8 cellular contexts compared by ENCODE assay signal in the genomic region with DNA sequence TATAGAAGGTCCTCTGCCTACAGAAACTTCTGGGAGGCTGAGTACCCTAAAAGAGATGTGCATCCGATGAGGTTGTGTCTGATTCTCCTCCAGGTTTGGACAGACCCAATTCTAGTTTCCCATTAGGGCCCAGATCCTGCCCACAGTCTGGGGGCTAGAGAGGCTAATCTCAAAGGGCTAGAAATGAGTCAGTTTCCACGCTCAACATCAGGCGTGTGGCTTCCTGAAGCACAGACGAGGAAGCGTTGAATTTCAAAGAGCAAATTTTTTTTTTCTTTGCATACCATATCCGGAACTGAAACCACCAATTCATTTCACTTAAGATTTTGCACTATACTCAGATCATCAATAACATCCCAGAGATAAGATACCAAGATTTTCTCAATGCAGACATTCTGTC.
DNase-seq lines count a peak whose midpoint lies in the region; ATAC-seq and TF ChIP-seq lines count a peak whose summit lies in the region.

No MANE protein-coding gene starts in this region.

- H3K4me1 ChIP-seq in left lung (peaks cover 0 to 47% of the 10 kb centered on the region in 2 donors), left ventricle myocardium inferior (peaks cover 22% of the 10 kb centered on the region), vagina (peaks cover 50% of the 10 kb centered on the region)

- intact Hi-C loops in left lung (cut with DNase I) (no loop called here), left ventricle myocardium inferior (cut with micrococcal nuclease) (no loop called here), vagina (cut with DNase I) (no loop called here)

- H3K36me3 ChIP-seq in left lung (no peaks in the 10 kb centered on the region), left ventricle myocardium inferior (no peaks in the 10 kb centered on the region), vagina (no peaks in the 10 kb centered on the region)

- H3K27me3 ChIP-seq in left lung (no peaks in the 10 kb centered on the region), left ventricle myocardium inferior (ENCODE audit: low read depth) (no peaks in the 10 kb centered on the region), vagina (no peaks in the 10 kb centered on the region)

- no peak for TF ChIP-seq CTCF in left lung (IDR thresholded peaks at IDR 0.05)
- no peak for TF ChIP-seq CTCF in left ventricle myocardium inferior (IDR thresholded peaks at IDR 0.05; ENCODE audit: borderline replicate concordance)
- TF ChIP-seq CTCF in vagina (IDR thresholded peaks at IDR 0.05): no peak

- DNase-seq in activated CD4-positive, alpha-beta T cell treated with anti-CD3 and anti-CD28 coated beads for 48 hours: peak; percentile 71
- DNase-seq in left lung (no peak), NCI-H1048 (lab: John Stamatoyannopoulos, UW) (no peak), left ventricle myocardium inferior (no peak), vagina (ENCODE audit: extremely low spot score in 2 of 2) (no peak), SK-N-DZ (ENCODE audit: low spot score) (no peak)

- H3K4me3 ChIP-seq in left lung: no peak overlapping the region
- no peak overlapping the region for H3K4me3 ChIP-seq in left ventricle myocardium inferior
- no peak overlapping the region for H3K4me3 ChIP-seq in vagina

- peak overlapping the region in 1 of 2 donors; percentile 74 for H3K27ac ChIP-seq in left lung
- H3K27ac ChIP-seq in left ventricle myocardium inferior (replicated peaks): no peak overlapping the region
- no peak overlapping the region for H3K27ac ChIP-seq in vagina

- H3K9me3 ChIP-seq in left lung (no peaks in the 10 kb centered on the region), left ventricle myocardium inferior (replicated peaks) (no peaks in the 10 kb centered on the region), vagina (no peaks in the 10 kb centered on the region)

- TF ChIP-seq POLR2A in vagina (IDR thresholded peaks at IDR 0.05): no peak

- ATAC-seq in GM19372 (IDR thresholded peaks at IDR 0.05; ENCODE audit: low read depth, unreplicated experiment) (peak; percentile 90), HG03175 (IDR thresholded peaks at IDR 0.05; ENCODE audit: unreplicated experiment) (peak; percentile 96), left lung (peak; percentile 44)

Comparison
In these comparisons a context has a peak if more than half of its experiments do, and no peak if none do; other contexts are left out.
1. ATAC-seq: peak in every context shown above with its lines; median percentile 96 in HG03175; 90 in GM19372; 44 in left lung.